ENCODE assay signal across 8 cellular contexts in genomic region chr17:82882715-82883446, GRCh38. TPM values are rescaled to one million over a fixed set of nuclear protein-coding genes. Genes with fewer than 3 reads are reported as not detected.
DNase-seq lines count a peak whose midpoint lies in the region; ATAC-seq and TF ChIP-seq lines count a peak whose summit lies in the region.

No MANE protein-coding gene starts in this region.

- H3K9me3 ChIP-seq in body of pancreas (no peaks in the 10 kb centered on the region), SJCRH30 (replicated peaks) (no peaks in the 10 kb centered on the region)

- H3K4me3 Mint-ChIP-seq in CD14-positive monocyte (peak overlapping the region in 1 of 2 donors; percentile 23), WTC11 (no peak overlapping the region)

- 22 to 26% methylated on average over 14 to 39 of the region's 39 CpGs for WGBS in body of pancreas, 2 donors

- H3K27me3 ChIP-seq in body of pancreas (no peaks in the 10 kb centered on the region), SJCRH30 (no peaks in the 10 kb centered on the region)

- peak; percentile 78 for DNase-seq in CD14-positive monocyte (ENCODE audit: low spot score)
- no peak for DNase-seq in WTC11 (ENCODE audit: low spot score)
- peak; percentile 91 to 95 (median 94) for DNase-seq in body of pancreas
- DNase-seq in stimulated activated CD4-positive, alpha-beta T cell treated with anti-CD3 and anti-CD28 coated beads, Interleukin-12 subunit alpha, Interleukin-12 subunit beta, amount 100 ng/mL, for 48 hours (ENCODE audit: low read depth in 2 of 3, low spot score in 1 of 3): peak; percentile 52 to 64 (median 58)
- no peak for DNase-seq in SJCRH30
- no peak for DNase-seq in NCI-H82 treated with DMSO at 0.1 percent for 48 hours (lab: John Stamatoyannopoulos, UW; ENCODE audit: unreplicated experiment)
- DNase-seq in HEK293T (ENCODE audit: extremely low spot score): no peak

- TF ChIP-seq POLR2A in body of pancreas (IDR thresholded peaks at IDR 0.05): peak; percentile 62 to 85 (median 80)

- H3K27me3 Mint-ChIP-seq in CD14-positive monocyte (ENCODE audit: low read depth in 3 of 3) (peaks cover 0 to 4% (median 0%) of the 10 kb centered on the region in 3 donors), WTC11 (ENCODE audit: low read depth) (no peaks in the 10 kb centered on the region)

- no peak for TF ChIP-seq CTCF in CD14-positive monocyte (IDR thresholded peaks at IDR 0.05)
- TF ChIP-seq CTCF in WTC11 (IDR thresholded peaks at IDR 0.05): no peak
- TF ChIP-seq CTCF in body of pancreas (IDR thresholded peaks at IDR 0.05): peak in 4 of 7 experiments; percentile 38 to 53 (median 48)

- CTCF ChIA-PET in WTC11 (lab: Charles Lee): interaction anchor here (1.2 to 1.3 kb wide), 2 partner anchors 9 to 14 kb away, joined by 3 read pairs; no protein-coding TSS in a partner anchor
- CTCF ChIA-PET in HEK293T (lab: Yijun Ruan, JAX): no interaction called here

- ATAC-seq in WTC11 (no peak), body of pancreas (peak; percentile 92), HG02885 (IDR thresholded peaks at IDR 0.05; ENCODE audit: poor library complexity, unreplicated experiment) (no peak)

- H3K4me3 ChIP-seq in body of pancreas: no peak overlapping the region
- no peak overlapping the region for H3K4me3 ChIP-seq in SJCRH30

- peaks cover 92% of the 10 kb centered on the region for H3K4me1 Mint-ChIP-seq in CD14-positive monocyte
- peaks cover 21% of the 10 kb centered on the region for H3K4me1 Mint-ChIP-seq in WTC11

- POLR2A ChIA-PET in WTC11 (lab: Charles Lee): no interaction called here
- POLR2A ChIA-PET in HEK293T (lab: Yijun Ruan, JAX): no interaction called here

- H3K9me3 Mint-ChIP-seq in CD14-positive monocyte (peaks cover 0 to 3% (median 0%) of the 10 kb centered on the region in 7 donors), WTC11 (peaks cover 10% of the 10 kb centered on the region)

- peaks cover 24 to 47% of the 10 kb centered on the region in 2 donors for H3K36me3 Mint-ChIP-seq in CD14-positive monocyte
- peaks cover 34% of the 10 kb centered on the region for H3K36me3 Mint-ChIP-seq in WTC11

- H3K27ac ChIP-seq in body of pancreas (peak overlapping the region; percentile 89 to 95 (median 92)), SJCRH30 (no peak overlapping the region)

- intact Hi-C loops in CD14-positive monocyte (cut with micrococcal nuclease): no loop called here
- intact Hi-C loops in body of pancreas (cut with DNase I): no loop called here

- peak overlapping the region; percentile 93 to 99 (median 95) for H3K27ac Mint-ChIP-seq in CD14-positive monocyte
- H3K27ac Mint-ChIP-seq in WTC11: peak overlapping the region; percentile 82

- H3K4me1 ChIP-seq in body of pancreas (peaks cover 40% of the 10 kb centered on the region), SJCRH30 (peaks cover 15% of the 10 kb centered on the region)

- H3K36me3 ChIP-seq in body of pancreas (replicated peaks in 1 of 2; ENCODE audit: insufficient read depth in 1 of 2, low read depth in 2 of 2) (no peaks in the 10 kb centered on the region), SJCRH30 (peaks cover 21% of the 10 kb centered on the region; the same call in 1 of the 2 replicates)

TF ChIP-seq in WTC11, 78 proteins besides CTCF, POLR2A, EP300 and RAD21:
- TF ChIP-seq PRDM15 (CRISPR knock-in tag; IDR thresholded peaks at IDR 0.05) (peak; percentile 69), MXD4 (CRISPR knock-in tag; IDR thresholded peaks at IDR 0.05; ENCODE audit: borderline replicate concordance) (no peak)
TF ChIP-seq in WTC11: peak in this region for 1.

TF ChIP-seq in HEK293T, 16 proteins besides CTCF, POLR2A, EP300 and RAD21:
- no peak for TF ChIP-seq L3MBTL2 (conservative IDR thresholded peaks at IDR 0.05)
- TF ChIP-seq ARNT (IDR thresholded peaks at IDR 0.05): no peak
- no peak for TF ChIP-seq FOXM1 (IDR thresholded peaks at IDR 0.05; ENCODE audit: borderline replicate concordance)
- no peak for TF ChIP-seq FOXA1 (IDR thresholded peaks at IDR 0.05)

RNA-seq across cellular contexts. Expression of gene ZNF750, which starts 43.1 kb away (rescaled TPM):
- not detected for polyA plus RNA-seq in CD14-positive monocyte
- total RNA-seq in WTC11 (2021) (0.04 to 0.07 TPM in 2 of 3 replicates, not detected in the other), body of pancreas (not detected)
- total RNA-seq in SJCRH30 (2014; rRNA removed; shearing (Covaris generic)): not detected in 2 replicates

Comparison
In these comparisons a context has a peak if more than half of its experiments do, and no peak if none do; other contexts are left out.
1. DNase-seq: peak in CD14-positive monocyte (single experiment), body of pancreas (4 of 4) and stimulated activated CD4-positive, alpha-beta T cell treated with anti-CD3 and anti-CD28 coated beads, Interleukin-12 subunit alpha, Interleukin-12 subunit beta, amount 100 ng/mL, for 48 hours (3 of 3); none in WTC11 (single experiment), SJCRH30 (0 of 2), NCI-H82 treated with DMSO at 0.1 percent for 48 hours (single experiment) and HEK293T (single experiment).
2. CTCF ChIP-seq: peak in body of pancreas (4 of 7); none in CD14-positive monocyte (single experiment) and WTC11 (single experiment).